16 cellular contexts compared by ENCODE assay signal in genomic region chr1:241591317-241591716, GRCh38. TPM values are rescaled to one million over a fixed set of nuclear protein-coding genes. Genes with fewer than 3 reads are reported as not detected.
A peak's percentile ranks its signal among the peaks of the same experiment; 100 is the strongest.
DNase-seq lines count a peak whose midpoint lies in the region; ATAC-seq lines count a peak whose summit lies in the region.
"Had no signal": no experiment of that assay in that cellular context is flagged by ENCODE, and none has a peak within 500 bp of the region (broad histone marks: within the 10 kb centered on the region; RNA-seq: fewer than 3 reads in every experiment).

No MANE protein-coding gene starts in this region.

- peaks cover 23% of the 10 kb centered on the region for H3K4me1 ChIP-seq in GM23248 (ENCODE audit: insufficient read depth)
- H3K4me1 ChIP-seq in Karpas-422 (ENCODE audit: low read length) = peaks cover 4% of the 10 kb centered on the region
- H3K4me1 ChIP-seq: heart left ventricle, right atrium auricular region had no signal

- H2AFZ ChIP-seq in GM23248 (no peak overlapping the region), Karpas-422 (ENCODE audit: low read length) (no peak overlapping the region)

- H3K4me3 Mint-ChIP-seq in activated T-helper 17 cell treated with anti-CD3 and anti-CD28 coated beads, Interleukin-2, amount 50 U/mL, for 72 hours = peak overlapping the region; percentile 34

- DNase-seq in ACHN (peak; percentile 22), GM23248 (peak; percentile 78), islet precursor cell (peak; percentile 95), Karpas-422 (no peak), NCI-H2196 treated with DMSO at 0.1 percent for 48 hours (lab: John Stamatoyannopoulos, UW; ENCODE audit: unreplicated experiment) (no peak), cerebellar cortex (ENCODE audit: low spot score) (no peak)
- DNase-seq: activated CD4-positive, CD25-positive, alpha-beta regulatory T cell; activated gamma-delta T cell; effector CD4-positive, alpha-beta T cell; heart left ventricle; Kasumi-1; NCI-H2171 had no signal

- ATAC-seq in activated T-helper 17 cell treated with anti-CD3 and anti-CD28 coated beads, Interleukin-2, amount 50 U/mL, for 72 hours (replicated peaks) = peak; percentile 62
- no peak for ATAC-seq in GM19351 (IDR thresholded peaks at IDR 0.05; ENCODE audit: unreplicated experiment)
- ATAC-seq: heart left ventricle had no signal

- in situ Hi-C loops in ACHN (cut with HindIII; ENCODE audit: low pct_ligation_motif_present, low pct_unique_long_range_greater_than_20kb, low sequenced_read_pairs) (no loop called here), GM23248 (cut with MboI) (no loop called here)

- peak overlapping the region; percentile 69 for H3K27ac Mint-ChIP-seq in activated T-helper 17 cell treated with anti-CD3 and anti-CD28 coated beads, Interleukin-2, amount 50 U/mL, for 72 hours

- H3K27me3 Mint-ChIP-seq in activated T-helper 17 cell treated with anti-CD3 and anti-CD28 coated beads, Interleukin-2, amount 50 U/mL, for 72 hours = no peaks in the 10 kb centered on the region

- no peak overlapping the region for H3K9ac ChIP-seq in GM23248
- H3K9ac ChIP-seq in Karpas-422 (ENCODE audit: low read length) = no peak overlapping the region

- H3K27me3 ChIP-seq in GM23248 (replicated peaks; ENCODE audit: insufficient read depth) (no peaks in the 10 kb centered on the region), Karpas-422 (ENCODE audit: low read length) (no peaks in the 10 kb centered on the region)
- H3K27me3 ChIP-seq: heart left ventricle, right atrium auricular region had no signal

- no peaks in the 10 kb centered on the region for H3K9me3 ChIP-seq in GM23248 (ENCODE audit: low read depth)
- H3K9me3 ChIP-seq in Karpas-422 (ENCODE audit: low read length) = no peaks in the 10 kb centered on the region
- H3K9me3 ChIP-seq: heart left ventricle, right atrium auricular region had no signal

- H3K9me2 ChIP-seq in GM23248 (ENCODE audit: insufficient read depth) = no peaks in the 10 kb centered on the region
- H3K9me2 ChIP-seq in Karpas-422 (replicated peaks; ENCODE audit: insufficient read depth, low read length) = no peaks in the 10 kb centered on the region

- peak overlapping the region; percentile 1; the same call in 1 of the 2 replicates for H3K27ac ChIP-seq in GM23248
- H3K27ac ChIP-seq in Karpas-422 (ENCODE audit: low read length) = no peak overlapping the region
- H3K27ac ChIP-seq: C4-2B, heart left ventricle had no signal

- H4K20me1 ChIP-seq in GM23248 (ENCODE audit: insufficient read depth) (no peaks in the 10 kb centered on the region), Karpas-422 (ENCODE audit: insufficient read depth, low read depth, low read length) (no peaks in the 10 kb centered on the region)

- H3K36me3 ChIP-seq in GM23248 (ENCODE audit: low read depth) (no peaks in the 10 kb centered on the region), Karpas-422 (ENCODE audit: insufficient read depth, low read length) (no peaks in the 10 kb centered on the region)
- H3K36me3 ChIP-seq: right atrium auricular region had no signal

- no peaks in the 10 kb centered on the region for H3K9me3 Mint-ChIP-seq in activated T-helper 17 cell treated with anti-CD3 and anti-CD28 coated beads, Interleukin-2, amount 50 U/mL, for 72 hours

- H3K4me3 ChIP-seq in GM23248 (no peak overlapping the region), Karpas-422 (ENCODE audit: low read length) (no peak overlapping the region)
- H3K4me3 ChIP-seq: heart left ventricle, right atrium auricular region had no signal

- no peak overlapping the region for H3K4me2 ChIP-seq in GM23248 (ENCODE audit: unreplicated experiment)
- no peak overlapping the region for H3K4me2 ChIP-seq in Karpas-422 (ENCODE audit: low read depth, low read length, poor library complexity, severe bottlenecking)

- H3F3A ChIP-seq in GM23248 (ENCODE audit: insufficient read depth) = peaks cover 22% of the 10 kb centered on the region

- H3K4me1 Mint-ChIP-seq in activated T-helper 17 cell treated with anti-CD3 and anti-CD28 coated beads, Interleukin-2, amount 50 U/mL, for 72 hours = peaks cover 12% of the 10 kb centered on the region

- no peaks in the 10 kb centered on the region for H3K79me2 ChIP-seq in GM23248 (ENCODE audit: insufficient read depth)
- H3K79me2 ChIP-seq in Karpas-422 (ENCODE audit: low read length) = no peaks in the 10 kb centered on the region

- H3K36me3 Mint-ChIP-seq in activated T-helper 17 cell treated with anti-CD3 and anti-CD28 coated beads, Interleukin-2, amount 50 U/mL, for 72 hours (ENCODE audit: low read depth) = peaks cover 19% of the 10 kb centered on the region

RNA-seq across cellular contexts. Expression of gene CHML, which starts 48.9 kb away (rescaled TPM):
- 7.2 and 8.9 TPM in 2 replicates for total RNA-seq in GM23248 (2014; rRNA removed; shearing (Covaris generic))
- polyA plus RNA-seq in GM23248 (2016; fragmentation: Nextera tagmentation; extraction: Ambion mirVana) = 3.2 and 3.4 TPM in 2 replicates
- 10 to 100 TPM in 1 of 2 donors, 1 to 10 TPM in 1; 8.9 to 13.4 TPM for total RNA-seq in activated T-helper 17 cell treated with anti-CD3 and anti-CD28 coated beads, Interleukin-2, amount 50 U/mL, for 72 hours
- 3.2 and 41.1 TPM in 2 replicates for total RNA-seq in Karpas-422 (2014; rRNA removed; shearing (Covaris generic); ENCODE audit: low replicate concordance)

RNA-seq across cellular contexts. Expression of gene OPN3, which starts 48.9 kb away (rescaled TPM):
- total RNA-seq in GM23248 (2014; rRNA removed; shearing (Covaris generic)) = 10.2 and 15.2 TPM in 2 replicates
- polyA plus RNA-seq in GM23248 (2016; fragmentation: Nextera tagmentation; extraction: Ambion mirVana) = 12.3 and 14.0 TPM in 2 replicates
- 10 to 100 TPM in 1 of 2 donors, 1 to 10 TPM in 1; 9.2 to 14.7 TPM for total RNA-seq in activated T-helper 17 cell treated with anti-CD3 and anti-CD28 coated beads, Interleukin-2, amount 50 U/mL, for 72 hours
- total RNA-seq in Karpas-422 (2014; rRNA removed; shearing (Covaris generic); ENCODE audit: low replicate concordance) = 3.6 and 4.6 TPM in 2 replicates

RNA-seq across cellular contexts. Expression of gene KMO, which starts 59.1 kb away (rescaled TPM):
- not detected in 2 replicates for total RNA-seq in GM23248 (2014; rRNA removed; shearing (Covaris generic))
- polyA plus RNA-seq in GM23248 (2016; fragmentation: Nextera tagmentation; extraction: Ambion mirVana) = not detected in 2 replicates
- total RNA-seq in activated T-helper 17 cell treated with anti-CD3 and anti-CD28 coated beads, Interleukin-2, amount 50 U/mL, for 72 hours = under 1 TPM in 1 of 2 donors, not detected in 1; 0.40 TPM
- total RNA-seq in Karpas-422 (2014; rRNA removed; shearing (Covaris generic); ENCODE audit: low replicate concordance) = 2.8 and 5.8 TPM in 2 replicates

Comparison
In these comparisons a context has a peak if more than half of its experiments do, and no peak if none do; other contexts are left out.
1. DNase-seq: peak in ACHN (single experiment), GM23248 (single experiment) and islet precursor cell (single experiment); none in Karpas-422 (single experiment), NCI-H2196 treated with DMSO at 0.1 percent for 48 hours (single experiment) and cerebellar cortex (single experiment).